Comparison of ENCODE assay signal across 2 cellular contexts in genomic region chr19:38543807-38544568, GRCh38.
TF ChIP-seq lines count a peak whose summit lies in the region.

No MANE protein-coding gene starts in this region.

TF ChIP-seq in A549, 52 proteins besides CTCF, POLR2A, EP300 and RAD21 (continued from another document):
- TF ChIP-seq MAX (IDR thresholded peaks at IDR 0.05): peak; percentile 56
- TF ChIP-seq FOSL2 (IDR thresholded peaks at IDR 0.05): peak; percentile 83
- peak; percentile 100 for TF ChIP-seq FOSL2 (CRISPR knock-in tag; IDR thresholded peaks at IDR 0.05)
- TF ChIP-seq BCL3 (IDR thresholded peaks at IDR 0.05): no peak
- peak; percentile 53; the same call in 1 of the 2 replicates for TF ChIP-seq USF2 (IDR thresholded peaks at IDR 0.05)
- TF ChIP-seq KDM5A (IDR thresholded peaks at IDR 0.05): peak; percentile 82
- 0 out of 2 replicates have a peak, but pooled peaks have one; percentile 10 for TF ChIP-seq MAZ (IDR thresholded peaks at IDR 0.05; ENCODE audit: borderline replicate concordance, low read depth, low read length)
- no peak for TF ChIP-seq RARB (CRISPR knock-in tag; IDR thresholded peaks at IDR 0.05)
- TF ChIP-seq RCOR1 (IDR thresholded peaks at IDR 0.05; ENCODE audit: low read depth, low read length): no peak
- no peak for TF ChIP-seq ZNF302 (CRISPR knock-in tag; IDR thresholded peaks at IDR 0.05)
- TF ChIP-seq HOXB5 (CRISPR knock-in tag; IDR thresholded peaks at IDR 0.05): peak; percentile 100
- peak; percentile 19 to 49; a peak in 1 of 5 replicates for TF ChIP-seq JUN (IDR thresholded peaks at IDR 0.05)
- TF ChIP-seq PBX3 (IDR thresholded peaks at IDR 0.05): peak; percentile 90
- TF ChIP-seq RNF2 (IDR thresholded peaks at IDR 0.05; ENCODE audit: borderline replicate concordance, low read depth): no peak
- no peak for TF ChIP-seq PHF8 (IDR thresholded peaks at IDR 0.05; ENCODE audit: borderline replicate concordance, low read depth)
- no peak for TF ChIP-seq FOSB (CRISPR knock-in tag; IDR thresholded peaks at IDR 0.05)
- peak; percentile 62; the same call in 1 of the 2 replicates for TF ChIP-seq FOXS1 (CRISPR knock-in tag; IDR thresholded peaks at IDR 0.05)

TF ChIP-seq in HepG2, 621 proteins besides CTCF, POLR2A, EP300 and RAD21 (continued from another document and continues in another):
- TF ChIP-seq ZNF142 (CRISPR knock-in tag; IDR thresholded peaks at IDR 0.05) (peak; percentile 47; the same call in 1 of the 2 replicates), PPARG (CRISPR knock-in tag; conservative IDR thresholded peaks at IDR 0.05) (no peak), ZFY (CRISPR knock-in tag; IDR thresholded peaks at IDR 0.05) (0 out of 2 replicates have a peak, but pooled peaks have one; percentile 12), MAX (IDR thresholded peaks at IDR 0.05) (0 out of 2 replicates have a peak, but pooled peaks have one; percentile 30), ZNF788 (CRISPR knock-in tag; IDR thresholded peaks at IDR 0.05; ENCODE audit: borderline replicate concordance) (0 out of 2 replicates have a peak, but pooled peaks have one; percentile 7), JUND (CRISPR knock-in tag; IDR thresholded peaks at IDR 0.05) (peak; percentile 83), HES4 (CRISPR knock-in tag; IDR thresholded peaks at IDR 0.05; ENCODE audit: borderline replicate concordance) (no peak), HOXD1 (CRISPR knock-in tag; IDR thresholded peaks at IDR 0.05) (peak; percentile 93; the same call in 1 of the 2 replicates), THRA (CRISPR knock-in tag; IDR thresholded peaks at IDR 0.05; ENCODE audit: borderline replicate concordance) (no peak), ZNF770 (CRISPR knock-in tag; IDR thresholded peaks at IDR 0.05) (no peak), NFYC (CRISPR knock-in tag; IDR thresholded peaks at IDR 0.05) (peak; percentile 85), ZNF362 (CRISPR knock-in tag; IDR thresholded peaks at IDR 0.05; ENCODE audit: borderline replicate concordance) (0 out of 2 replicates have a peak, but pooled peaks have one; percentile 28), ZMYM3 (CRISPR knock-in tag; IDR thresholded peaks at IDR 0.05) (peak; percentile 64), RARG (CRISPR knock-in tag; IDR thresholded peaks at IDR 0.05; ENCODE audit: low read depth) (no peak), SMAD1 (CRISPR knock-in tag; IDR thresholded peaks at IDR 0.05; ENCODE audit: borderline replicate concordance, low read depth) (no peak), ZNF709 (CRISPR knock-in tag; IDR thresholded peaks at IDR 0.05) (no peak), SRF (IDR thresholded peaks at IDR 0.05; ENCODE audit: low read depth, low read length) (no peak), PAWR (CRISPR knock-in tag; IDR thresholded peaks at IDR 0.05; ENCODE audit: borderline replicate concordance) (no peak), E2F1 (CRISPR knock-in tag; IDR thresholded peaks at IDR 0.05) (no peak), HMGXB3 (CRISPR knock-in tag; IDR thresholded peaks at IDR 0.05; ENCODE audit: borderline replicate concordance) (0 out of 2 replicates have a peak, but pooled peaks have one; percentile 35), HNF1A (IDR thresholded peaks at IDR 0.05; ENCODE audit: low read depth) (no peak), HNF1A (CRISPR knock-in tag; IDR thresholded peaks at IDR 0.05; ENCODE audit: borderline replicate concordance) (no peak), ZNF577 (CRISPR knock-in tag; IDR thresholded peaks at IDR 0.05; ENCODE audit: borderline replicate concordance, low read depth) (no peak), ZNF720 (CRISPR knock-in tag; IDR thresholded peaks at IDR 0.05) (no peak), FOSL2 (CRISPR knock-in tag; IDR thresholded peaks at IDR 0.05) (peak; percentile 96), ZNF3 (CRISPR knock-in tag; IDR thresholded peaks at IDR 0.05) (peak; percentile 82), ZNF17 (CRISPR knock-in tag; IDR thresholded peaks at IDR 0.05) (no peak), MIXL1 (CRISPR knock-in tag; IDR thresholded peaks at IDR 0.05) (no peak; the same call in 1 of the 2 replicates), ZNF878 (CRISPR knock-in tag; IDR thresholded peaks at IDR 0.05) (no peak), ZNF30 (CRISPR knock-in tag; IDR thresholded peaks at IDR 0.05) (no peak), ZNF335 (CRISPR knock-in tag; IDR thresholded peaks at IDR 0.05) (0 out of 2 replicates have a peak, but pooled peaks have one; percentile 37)
